In genomic region chr10:119489572-119490326, GRCh38 we compare ENCODE assay signal across 1 cellular context.
TF ChIP-seq lines count a peak whose summit lies in the region.

No MANE protein-coding gene starts in this region.

TF ChIP-seq in HEK293, 187 proteins besides CTCF, POLR2A, EP300 and RAD21 (continued from another document and continues in another):
- no peak for TF ChIP-seq ZBTB49 (tag by site-specific recombination; IDR thresholded peaks at IDR 0.05; ENCODE audit: low read depth)
- TF ChIP-seq ZNF776 (tag by site-specific recombination; IDR thresholded peaks at IDR 0.05; ENCODE audit: borderline replicate concordance) = no peak
- TF ChIP-seq ZNF324 (tag by site-specific recombination; IDR thresholded peaks at IDR 0.05) = no peak
- no peak for TF ChIP-seq HOXA7 (CRISPR knock-in tag; IDR thresholded peaks at IDR 0.05; ENCODE audit: borderline replicate concordance)
- no peak for TF ChIP-seq ZNF280C (tag by site-specific recombination; IDR thresholded peaks at IDR 0.05)
- TF ChIP-seq ZFHX2 (tag by site-specific recombination; conservative IDR thresholded peaks at IDR 0.05) = no peak
- TF ChIP-seq ZNF214 (tag by site-specific recombination; IDR thresholded peaks at IDR 0.05; ENCODE audit: borderline replicate concordance) = no peak
- TF ChIP-seq ZNF174 (tag by site-specific recombination; IDR thresholded peaks at IDR 0.05) = no peak
- peak; percentile 52 for TF ChIP-seq ZXDB (tag by site-specific recombination; IDR thresholded peaks at IDR 0.05)
- no peak for TF ChIP-seq TCF7L2 (IDR thresholded peaks at IDR 0.05; ENCODE audit: borderline replicate concordance, low read depth, low read length)
- no peak for TF ChIP-seq ZNF433 (tag by site-specific recombination; IDR thresholded peaks at IDR 0.05; ENCODE audit: low read depth)
- TF ChIP-seq ZNF19 (tag by site-specific recombination; IDR thresholded peaks at IDR 0.05; ENCODE audit: low read depth) = no peak
- no peak for TF ChIP-seq ZNF664 (tag by site-specific recombination; IDR thresholded peaks at IDR 0.05)
- no peak for TF ChIP-seq ZNF157 (tag by site-specific recombination; IDR thresholded peaks at IDR 0.05)
- TF ChIP-seq ZNF560 (tag by site-specific recombination; IDR thresholded peaks at IDR 0.05; ENCODE audit: borderline replicate concordance) = no peak
- no peak for TF ChIP-seq REPIN1 (tag by site-specific recombination; IDR thresholded peaks at IDR 0.05; ENCODE audit: low read depth)
- TF ChIP-seq ZNF621 (tag by site-specific recombination; IDR thresholded peaks at IDR 0.05) = no peak
- TF ChIP-seq ZNF398 (tag by site-specific recombination; IDR thresholded peaks at IDR 0.05) = no peak
- TF ChIP-seq WT1 (tag by site-specific recombination; IDR thresholded peaks at IDR 0.05) = 0 out of 2 replicates have a peak, but pooled peaks have one; percentile 27
- TF ChIP-seq ZNF548 (tag by site-specific recombination; IDR thresholded peaks at IDR 0.05) = no peak
- no peak for TF ChIP-seq ZNF223 (tag by site-specific recombination; IDR thresholded peaks at IDR 0.05)
- no peak for TF ChIP-seq ZNF610 (tag by site-specific recombination; IDR thresholded peaks at IDR 0.05; ENCODE audit: borderline replicate concordance)
- TF ChIP-seq ZBTB21 (tag by site-specific recombination; IDR thresholded peaks at IDR 0.05) = no peak
- no peak for TF ChIP-seq ZNF184 (tag by site-specific recombination; IDR thresholded peaks at IDR 0.05)
- TF ChIP-seq ZNF274 (IDR thresholded peaks at IDR 0.05; ENCODE audit: low read length) = no peak
- TF ChIP-seq ZNF274 (tag by site-specific recombination; IDR thresholded peaks at IDR 0.05; ENCODE audit: borderline replicate concordance) = no peak
- no peak for TF ChIP-seq BCL11B (tag by site-specific recombination; IDR thresholded peaks at IDR 0.05; ENCODE audit: low read depth)
- TF ChIP-seq ZNF704 (tag by site-specific recombination; IDR thresholded peaks at IDR 0.05) = no peak
- TF ChIP-seq ZNF792 (tag by site-specific recombination; IDR thresholded peaks at IDR 0.05) = no peak
- no peak for TF ChIP-seq ZNF473 (tag by site-specific recombination; IDR thresholded peaks at IDR 0.05)
- no peak for TF ChIP-seq MYNN (tag by site-specific recombination; IDR thresholded peaks at IDR 0.05; ENCODE audit: borderline replicate concordance)
- no peak for TF ChIP-seq BCL6B (tag by site-specific recombination; IDR thresholded peaks at IDR 0.05)
- no peak for TF ChIP-seq MZF1 (tag by site-specific recombination; IDR thresholded peaks at IDR 0.05; ENCODE audit: borderline replicate concordance)
- no peak for TF ChIP-seq ZNF239 (tag by site-specific recombination; IDR thresholded peaks at IDR 0.05)
- TF ChIP-seq KLF17 (tag by site-specific recombination; IDR thresholded peaks at IDR 0.05) = no peak; the same call in 1 of the 2 replicates
- no peak for TF ChIP-seq ZNF843 (tag by site-specific recombination; IDR thresholded peaks at IDR 0.05)
- no peak for TF ChIP-seq ZSCAN4 (tag by site-specific recombination; IDR thresholded peaks at IDR 0.05)
- TF ChIP-seq ZNF416 (tag by site-specific recombination; IDR thresholded peaks at IDR 0.05) = no peak
- no peak for TF ChIP-seq ZNF544 (tag by site-specific recombination; IDR thresholded peaks at IDR 0.05)
- TF ChIP-seq ZNF112 (tag by site-specific recombination; IDR thresholded peaks at IDR 0.05) = no peak
- TF ChIP-seq ZNF645 (tag by site-specific recombination; IDR thresholded peaks at IDR 0.05) = no peak
- TF ChIP-seq ZNF341 (tag by site-specific recombination; IDR thresholded peaks at IDR 0.05; ENCODE audit: low read depth) = no peak
- no peak for TF ChIP-seq ZNF311 (tag by site-specific recombination; IDR thresholded peaks at IDR 0.05; ENCODE audit: borderline replicate concordance)
- TF ChIP-seq ZNF777 (tag by site-specific recombination; IDR thresholded peaks at IDR 0.05; ENCODE audit: borderline replicate concordance) = no peak
- no peak for TF ChIP-seq PRDM6 (tag by site-specific recombination; IDR thresholded peaks at IDR 0.05)
- TF ChIP-seq ZBTB11 (tag by site-specific recombination; conservative IDR thresholded peaks at IDR 0.05; ENCODE audit: low read depth) = no peak; the same call in 1 of the 2 replicates
- TF ChIP-seq ZSCAN16 (tag by site-specific recombination; IDR thresholded peaks at IDR 0.05) = no peak
